Comparison of ENCODE assay signal across 23 cellular contexts in genomic region chr9:82191082-82191481, GRCh38.
DNase-seq lines count a peak whose midpoint lies in the region; ATAC-seq and TF ChIP-seq lines count a peak whose summit lies in the region.
"Had no signal": no experiment of that assay in that cellular context is flagged by ENCODE, and none has a peak within 500 bp of the region (broad histone marks: within the 10 kb centered on the region; RNA-seq: fewer than 3 reads in every experiment).

No MANE protein-coding gene starts in this region.

- H3F3A ChIP-seq in Loucy (ENCODE audit: low read depth): no peaks in the 10 kb centered on the region; the same call in 1 of the 2 replicates

- no peaks in the 10 kb centered on the region for H3K9me2 ChIP-seq in Loucy (replicated peaks; ENCODE audit: low read depth, low read length)
- H3K9me2 ChIP-seq: SK-N-SH had no signal

- H3K27ac Mint-ChIP-seq in stimulated activated naive B cell treated with anti-CD40 and anti-IgM and Interleukin-4, amounts not matched to agents 10 μg/mL and 1 μg/mL and 100 μg/mL, for 72 hours: no peak overlapping the region

- in situ Hi-C loops in brain microvascular endothelial cell (cut with HindIII; ENCODE audit: low pct_ligation_motif_present, low sequenced_read_pairs): no loop called here

- TF ChIP-seq CTCF in Loucy (conservative IDR thresholded peaks at IDR 0.05; ENCODE audit: low read length): no peak
- no peak for TF ChIP-seq CTCF in brain microvascular endothelial cell (IDR thresholded peaks at IDR 0.05; ENCODE audit: low read depth, low read length, missing control alignments)
- no peak for TF ChIP-seq CTCF in right atrium auricular region (IDR thresholded peaks at IDR 0.05)

- no peaks in the 10 kb centered on the region for H4K20me1 ChIP-seq in Loucy (ENCODE audit: insufficient read depth, low read length, poor library complexity, severe bottlenecking)

- peak; percentile 55 to 56 for ATAC-seq in stimulated activated naive B cell treated with anti-CD40 and anti-IgM and Interleukin-4, amounts not matched to agents 10 μg/mL and 1 μg/mL and 100 μg/mL, for 72 hours (replicated peaks)
- ATAC-seq: A549, K562, PC-3 had no signal

- H3K9me3 ChIP-seq in Loucy (ENCODE audit: insufficient read depth, low read depth, low read length) (peaks cover 3% of the 10 kb centered on the region; the same call in 1 of the 2 replicates), right atrium auricular region (no peaks in the 10 kb centered on the region)
- H3K9me3 ChIP-seq: A549, SK-N-SH had no signal

- peaks cover 20% of the 10 kb centered on the region for H3K4me1 ChIP-seq in Loucy (ENCODE audit: insufficient read depth, low read length, poor library complexity, severe bottlenecking)
- no peaks in the 10 kb centered on the region for H3K4me1 ChIP-seq in right atrium auricular region
- H3K4me1 ChIP-seq: A549 had no signal

- no peak overlapping the region for H2AFZ ChIP-seq in Loucy (ENCODE audit: low read length)
- H2AFZ ChIP-seq: GM23248 had no signal

- peak overlapping the region; percentile 12 for H3K4me2 ChIP-seq in Loucy (ENCODE audit: low read depth, low read length, poor library complexity, severe bottlenecking)
- H3K4me2 ChIP-seq: A549, SK-N-SH had no signal

- no peak overlapping the region for H3K27ac ChIP-seq in brain microvascular endothelial cell
- H3K27ac ChIP-seq in right atrium auricular region: no peak overlapping the region
- H3K27ac ChIP-seq: A549, GM23248 had no signal

- H3K36me3 Mint-ChIP-seq in stimulated activated naive B cell treated with anti-CD40 and anti-IgM and Interleukin-4, amounts not matched to agents 10 μg/mL and 1 μg/mL and 100 μg/mL, for 72 hours: peaks cover 7 to 14% of the 10 kb centered on the region in 2 donors
- H3K36me3 Mint-ChIP-seq: CD14-positive monocyte had no signal

- no peak overlapping the region for H3K4me3 Mint-ChIP-seq in stimulated activated naive B cell treated with anti-CD40 and anti-IgM and Interleukin-4, amounts not matched to agents 10 μg/mL and 1 μg/mL and 100 μg/mL, for 72 hours
- H3K4me3 Mint-ChIP-seq: CD14-positive monocyte had no signal

- H3K4me1 Mint-ChIP-seq in stimulated activated naive B cell treated with anti-CD40 and anti-IgM and Interleukin-4, amounts not matched to agents 10 μg/mL and 1 μg/mL and 100 μg/mL, for 72 hours: peaks cover 12 to 24% of the 10 kb centered on the region in 2 donors

- H3K9me3 Mint-ChIP-seq in stimulated activated naive B cell treated with anti-CD40 and anti-IgM and Interleukin-4, amounts not matched to agents 10 μg/mL and 1 μg/mL and 100 μg/mL, for 72 hours: peaks cover 9 to 10% of the 10 kb centered on the region in 2 donors

- no peaks in the 10 kb centered on the region for H3K27me3 Mint-ChIP-seq in stimulated activated naive B cell treated with anti-CD40 and anti-IgM and Interleukin-4, amounts not matched to agents 10 μg/mL and 1 μg/mL and 100 μg/mL, for 72 hours

- H3K79me2 ChIP-seq in Loucy (ENCODE audit: insufficient read depth, low read length): no peaks in the 10 kb centered on the region

- peak; percentile 7 for DNase-seq in CD1c-positive myeloid dendritic cell (ENCODE audit: extremely low spot score)
- peak; percentile 13 for DNase-seq in brain microvascular endothelial cell
- DNase-seq in stimulated activated naive B cell treated with anti-CD40 and anti-IgM and Interleukin-4, amounts not matched to agents 10 μg/mL and 1 μg/mL and 100 μg/mL, for 72 hours: no peak
- no peak for DNase-seq in right atrium auricular region (ENCODE audit: low spot score)
- no peak for DNase-seq in putamen (ENCODE audit: low spot score)
- DNase-seq in activated CD4-positive, alpha-beta T cell treated with anti-CD3 and anti-CD28 coated beads, Interleukin-2, amount 50 U/mL, for 4 hours: no peak
- DNase-seq: AML-193, DMS153, DND-41, GM23248, H7, NCI-H1105, NCI-H1436 treated with DMSO at 0.1 percent for 48 hours, NCI-H187 treated with DMSO at 0.1 percent for 48 hours, NCI-H2171 treated with DMSO at 0.1 percent for 48 hours, NCI-H345, NCI-H510A treated with DMSO at 0.1 percent for 48 hours, PC-3, SK-N-SH had no signal

- no peak overlapping the region for H3K9ac ChIP-seq in Loucy (ENCODE audit: low read depth, low read length, poor library complexity, severe bottlenecking)
- H3K9ac ChIP-seq: GM23248, SK-N-SH had no signal

- H3K4me3 ChIP-seq in Loucy (ENCODE audit: low read length, poor library complexity, severe bottlenecking) (no peak overlapping the region), brain microvascular endothelial cell (ENCODE audit: low read depth, low read length) (no peak overlapping the region), right atrium auricular region (no peak overlapping the region)
- H3K4me3 ChIP-seq: A549, GM23248, K562 had no signal

- H3K27me3 ChIP-seq in Loucy (ENCODE audit: insufficient read depth, low read length, poor library complexity, severe bottlenecking) (no peaks in the 10 kb centered on the region), brain microvascular endothelial cell (replicated peaks) (no peaks in the 10 kb centered on the region), right atrium auricular region (no peaks in the 10 kb centered on the region)

- H3K36me3 ChIP-seq in Loucy (ENCODE audit: insufficient read depth, low read length) (no peaks in the 10 kb centered on the region), brain microvascular endothelial cell (replicated peaks) (no peaks in the 10 kb centered on the region), right atrium auricular region (no peaks in the 10 kb centered on the region)

Comparison
In these comparisons a context has a peak if more than half of its experiments do, and no peak if none do; other contexts are left out.
1. DNase-seq: peak in CD1c-positive myeloid dendritic cell (single experiment) and brain microvascular endothelial cell (single experiment); none in stimulated activated naive B cell treated with anti-CD40 and anti-IgM and Interleukin-4, amounts not matched to agents 10 μg/mL and 1 μg/mL and 100 μg/mL, for 72 hours (single experiment), right atrium auricular region (single experiment), putamen (single experiment) and activated CD4-positive, alpha-beta T cell treated with anti-CD3 and anti-CD28 coated beads, Interleukin-2, amount 50 U/mL, for 4 hours (0 of 2).